In the genomic region with DNA sequence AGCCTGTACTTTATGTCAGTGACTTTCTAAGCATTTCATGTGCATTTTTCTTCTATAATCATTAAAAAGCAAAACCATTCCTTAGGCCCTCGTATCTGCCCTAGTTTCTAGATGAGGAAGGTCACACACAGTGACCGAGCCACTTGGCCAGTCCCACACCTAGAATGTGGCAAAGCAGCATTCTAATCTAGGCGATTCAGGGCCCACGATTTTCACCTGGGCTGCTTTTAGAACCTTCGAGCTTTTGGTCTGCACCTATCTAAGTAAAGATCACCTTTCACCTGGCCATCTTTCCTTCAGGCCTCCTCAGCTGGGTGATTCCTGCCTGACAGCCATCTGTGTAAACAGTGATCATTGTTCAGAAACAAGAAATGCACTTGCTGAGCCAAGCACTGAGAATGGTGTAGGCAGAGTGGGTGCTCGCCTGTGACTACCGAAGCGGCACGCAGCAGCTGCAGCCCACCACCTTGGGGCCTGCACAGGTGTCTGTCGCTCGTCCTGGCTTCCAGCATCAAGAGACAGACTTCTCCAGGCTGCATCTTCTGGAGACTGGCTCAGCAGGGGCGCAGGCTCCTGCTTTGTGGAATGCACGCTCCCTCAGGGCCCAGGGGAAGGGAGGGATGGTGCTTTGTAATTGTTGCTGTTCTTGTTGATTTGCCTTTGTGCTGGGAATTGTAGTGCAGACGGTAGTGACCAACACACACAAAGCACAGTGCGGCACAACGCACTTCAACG, we compare ENCODE assay signal across 31 cellular contexts.
DNase-seq lines count a peak whose midpoint lies in the region; TF ChIP-seq lines count a peak whose summit lies in the region.
"Had no signal": no experiment of that assay in that cellular context is flagged by ENCODE, and none has a peak within 500 bp of the region (broad histone marks: within the 10 kb centered on the region; RNA-seq: fewer than 3 reads in every experiment).

No MANE protein-coding gene starts in this region.

- intact Hi-C loops in prostate gland (cut with DNase I), result no loop called here

- H3K4me3 ChIP-seq in NT2/D1 (ENCODE audit: insufficient read length, low read depth) (no peak overlapping the region), prostate gland (no peak overlapping the region)
- H3K4me3 ChIP-seq: BLaER1 treated with 17β-estradiol and CSF1 and Interleukin-3, amounts not matched to agents 10 nM and 100 nM; dorsolateral prefrontal cortex; heart right ventricle; lung; SJSA1; tibial artery had no signal

- H3K4me3 Mint-ChIP-seq in type B pancreatic cell, result no peak overlapping the region
- H3K4me3 Mint-ChIP-seq: activated naive CD4-positive, alpha-beta T cell treated with anti-CD3 and anti-CD28 coated beads, Interleukin-2, amount 50 U/mL, for 24 hours; natural killer cell had no signal

- no peaks in the 10 kb centered on the region for H3K27me3 Mint-ChIP-seq in type B pancreatic cell
- H3K27me3 Mint-ChIP-seq: activated naive CD4-positive, alpha-beta T cell treated with anti-CD3 and anti-CD28 coated beads, Interleukin-2, amount 50 U/mL, for 24 hours had no signal

- H3K9me3 ChIP-seq in NT2/D1 (ENCODE audit: insufficient read depth, low read length) (no peaks in the 10 kb centered on the region), prostate gland (no peaks in the 10 kb centered on the region)
- H3K9me3 ChIP-seq: BLaER1 treated with 17β-estradiol and CSF1 and Interleukin-3, amounts not matched to agents 10 nM and 100 nM; heart right ventricle; SJSA1; tibial artery had no signal

- H3K36me3 ChIP-seq in NT2/D1 (ENCODE audit: insufficient read depth, insufficient read length, low read length), result peaks cover 4% of the 10 kb centered on the region
- H3K36me3 ChIP-seq in prostate gland, result no peaks in the 10 kb centered on the region
- H3K36me3 ChIP-seq: BLaER1 treated with 17β-estradiol and CSF1 and Interleukin-3, amounts not matched to agents 10 nM and 100 nM had no signal

- H3K9ac ChIP-seq in NT2/D1 (ENCODE audit: insufficient read length, low read depth), result no peak overlapping the region
- H3K9ac ChIP-seq: BLaER1 treated with 17β-estradiol and CSF1 and Interleukin-3, amounts not matched to agents 10 nM and 100 nM had no signal

- no peaks in the 10 kb centered on the region for H3K27me3 ChIP-seq in NT2/D1 (ENCODE audit: insufficient read depth, insufficient read length)
- no peaks in the 10 kb centered on the region for H3K27me3 ChIP-seq in prostate gland (replicated peaks; ENCODE audit: insufficient read depth)
- H3K27me3 ChIP-seq: BLaER1 treated with 17β-estradiol and CSF1 and Interleukin-3, amounts not matched to agents 10 nM and 100 nM; brain microvascular endothelial cell; heart right ventricle; SJSA1; tibial artery had no signal

- H3K36me3 Mint-ChIP-seq in type B pancreatic cell, result peaks cover 24% of the 10 kb centered on the region
- H3K36me3 Mint-ChIP-seq: activated naive CD4-positive, alpha-beta T cell treated with anti-CD3 and anti-CD28 coated beads, Interleukin-2, amount 50 U/mL, for 24 hours; natural killer cell had no signal

- H3K27ac Mint-ChIP-seq in type B pancreatic cell, result peak overlapping the region; percentile 92
- H3K27ac Mint-ChIP-seq: activated naive CD4-positive, alpha-beta T cell treated with anti-CD3 and anti-CD28 coated beads, Interleukin-2, amount 50 U/mL, for 24 hours; natural killer cell had no signal

- DNase-seq in DMS79 treated with DMSO at 0.1 percent for 48 hours (lab: John Stamatoyannopoulos, UW), result peak; percentile 14
- no peak for DNase-seq in DMS79 (lab: John Stamatoyannopoulos, UW)
- DNase-seq in NCI-H146 (lab: John Stamatoyannopoulos, UW), result peak; percentile 98
- peak; percentile 15 for DNase-seq in NT2/D1 (ENCODE audit: low read depth, low spot score)
- no peak for DNase-seq in type B pancreatic cell (ENCODE audit: extremely low spot score, unreplicated experiment)
- DNase-seq in HuH-7.5 (ENCODE audit: low spot score), result no peak
- DNase-seq in central memory CD4-positive, alpha-beta T cell, result no peak
- no peak for DNase-seq in prostate gland (ENCODE audit: low spot score)
- DNase-seq: activated CD4-positive, alpha-beta T cell treated with anti-CD3 and anti-CD28 coated beads for 48 hours; activated CD8-positive, alpha-beta memory T cell treated with anti-CD3 and anti-CD28 coated beads for 24 hours; activated T-cell treated with anti-CD3 and anti-CD28 coated beads for 4 hours; amniotic stem cell; brain microvascular endothelial cell; DMS153; dorsolateral prefrontal cortex; foreskin melanocyte; heart right ventricle; kidney glomerular epithelial cell; natural killer cell; NCI-H1048; NCI-H526 treated with DMSO at 0.1 percent for 48 hours; RPMI8226; stimulated activated CD4-positive, alpha-beta T cell treated with anti-CD3 and anti-CD28 coated beads, Interleukin-4, amount 100 ng/mL, for 24 hours; T-helper 9 cell; tibial artery had no signal

- peaks cover 13% of the 10 kb centered on the region for H3K4me1 ChIP-seq in NT2/D1 (ENCODE audit: insufficient read depth, insufficient read length)
- no peaks in the 10 kb centered on the region for H3K4me1 ChIP-seq in prostate gland (replicated peaks)
- H3K4me1 ChIP-seq: heart right ventricle, tibial artery had no signal

- TF ChIP-seq POLR2A in prostate gland (IDR thresholded peaks at IDR 0.05), result no peak

- 85% methylated on average over 17 of the region's 17 CpGs for WGBS in prostate gland

- no peak overlapping the region for H3K27ac ChIP-seq in prostate gland
- H3K27ac ChIP-seq: 22Rv1; BLaER1 treated with 17β-estradiol and CSF1 and Interleukin-3, amounts not matched to agents 10 nM and 100 nM; brain microvascular endothelial cell; dorsolateral prefrontal cortex; heart right ventricle; SJSA1; tibial artery; VCaP had no signal

- H3K9me3 Mint-ChIP-seq in type B pancreatic cell, result no peaks in the 10 kb centered on the region
- H3K9me3 Mint-ChIP-seq: activated naive CD4-positive, alpha-beta T cell treated with anti-CD3 and anti-CD28 coated beads, Interleukin-2, amount 50 U/mL, for 24 hours; natural killer cell had no signal

- peaks cover 3% of the 10 kb centered on the region for H3K4me1 Mint-ChIP-seq in type B pancreatic cell (ENCODE audit: unreplicated experiment)
- H3K4me1 Mint-ChIP-seq: activated naive CD4-positive, alpha-beta T cell treated with anti-CD3 and anti-CD28 coated beads, Interleukin-2, amount 50 U/mL, for 24 hours had no signal

- TF ChIP-seq CTCF in type B pancreatic cell (conservative IDR thresholded peaks at IDR 0.05) (no peak), prostate gland (IDR thresholded peaks at IDR 0.05) (no peak)

Comparison
In these comparisons a context has a peak if more than half of its experiments do, and no peak if none do; other contexts are left out.
1. DNase-seq: peak in DMS79 treated with DMSO at 0.1 percent for 48 hours (single experiment), NCI-H146 (single experiment) and NT2/D1 (single experiment); none in DMS79 (single experiment), type B pancreatic cell (single experiment), HuH-7.5 (single experiment), central memory CD4-positive, alpha-beta T cell (single experiment) and prostate gland (single experiment).